Comparison of ENCODE assay signal across 8 cellular contexts in genomic region chr22:39144101-39144815, GRCh38. TPM values are rescaled to one million over a fixed set of nuclear protein-coding genes. Genes with fewer than 3 reads are reported as not detected.
A peak's percentile ranks its signal among the peaks of the same experiment; 100 is the strongest.
DNase-seq lines count a peak whose midpoint lies in the region; ATAC-seq and TF ChIP-seq lines count a peak whose summit lies in the region.

No MANE protein-coding gene starts in this region.

- H3K27me3 ChIP-seq in DOHH2 (ENCODE audit: control insufficient read depth, low read length), result peaks cover 20% of the 10 kb centered on the region
- no peaks in the 10 kb centered on the region; the same call in 1 of the 2 replicates for H3K27me3 ChIP-seq in H7 (ENCODE audit: control insufficient read depth, insufficient read depth, low read length)
- no peaks in the 10 kb centered on the region for H3K27me3 ChIP-seq in SJSA1 (replicated peaks)

- DNase-seq in H7 (peak; percentile 82), SJSA1 (ENCODE audit: low read depth in 1 of 2, low spot score in 2 of 2) (peak; percentile 66 to 68), astrocyte of the spinal cord (ENCODE audit: low read depth, low spot score) (peak; percentile 45), islet precursor cell (peak; percentile 66), occipital lobe (lab: John Stamatoyannopoulos, UW) (no peak)
- peak; percentile 53 for DNase-seq in stimulated activated CD4-positive, alpha-beta T cell treated with anti-CD3 and anti-CD28 coated beads, Interleukin-2, amount 100 ng/mL, for 4 hours (ENCODE audit: low read depth)

- in situ Hi-C loops in astrocyte of the spinal cord (cut with HindIII; ENCODE audit: low sequenced_read_pairs), result no loop called here

- no peaks in the 10 kb centered on the region for H4K20me1 ChIP-seq in DOHH2 (ENCODE audit: control insufficient read depth, insufficient read depth, low read depth, low read length)

- H3K9me2 ChIP-seq in DOHH2 (replicated peaks; ENCODE audit: control insufficient read depth, low read length), result no peaks in the 10 kb centered on the region

- H3K27ac ChIP-seq in DOHH2 (ENCODE audit: low read depth, low read length), result no peak overlapping the region
- H3K27ac ChIP-seq in SJSA1, result peak overlapping the region; percentile 5; the same call in 1 of the 2 replicates

- ATAC-seq in GM21367 (IDR thresholded peaks at IDR 0.05; ENCODE audit: unreplicated experiment), result no peak

- TF ChIP-seq CTCF in DOHH2 (IDR thresholded peaks at IDR 0.05; ENCODE audit: low read depth, low read length, poor library complexity, severe bottlenecking) (no peak), astrocyte of the spinal cord (IDR thresholded peaks at IDR 0.05; ENCODE audit: low read depth, low read length) (no peak)

- H3K79me2 ChIP-seq in DOHH2 (ENCODE audit: control insufficient read depth, low read length), result no peaks in the 10 kb centered on the region

- H3K9me3 ChIP-seq in DOHH2 (ENCODE audit: control insufficient read depth, insufficient read depth, low read length), result no peaks in the 10 kb centered on the region
- peaks cover 3% of the 10 kb centered on the region; the same call in 1 of the 2 replicates for H3K9me3 ChIP-seq in SJSA1 (replicated peaks)

- peak overlapping the region; percentile 91 for H3K4me2 ChIP-seq in DOHH2 (ENCODE audit: low read length)

- peak overlapping the region; percentile 84 for H3K4me3 ChIP-seq in DOHH2 (ENCODE audit: low read length)
- H3K4me3 ChIP-seq in H7 (ENCODE audit: insufficient read depth, low read depth, low read length), result peak overlapping the region; percentile 98
- peak overlapping the region; percentile 94 for H3K4me3 ChIP-seq in SJSA1
- H3K4me3 ChIP-seq in astrocyte of the spinal cord (ENCODE audit: low read depth, low read length), result peak overlapping the region; percentile 79

- H3K36me3 ChIP-seq in DOHH2 (ENCODE audit: control insufficient read depth, low read length) (no peaks in the 10 kb centered on the region), H7 (replicated peaks; ENCODE audit: control insufficient read depth, insufficient read depth, low read length) (no peaks in the 10 kb centered on the region), SJSA1 (peaks cover 14% of the 10 kb centered on the region)

- H3K4me1 ChIP-seq in DOHH2 (ENCODE audit: control insufficient read depth, low read length) (peaks cover 31% of the 10 kb centered on the region), SJSA1 (replicated peaks) (peaks cover 37% of the 10 kb centered on the region)

- 0 out of 2 replicates have a peak, but pooled peaks cover 5% of the 10 kb centered on the region for H3F3A ChIP-seq in DOHH2 (ENCODE audit: control insufficient read depth, insufficient read depth)

RNA-seq across cellular contexts. Expression of gene CBX7, which starts 8.2 kb away (rescaled TPM):
- total RNA-seq in H7 (2014; rRNA removed; shearing (Covaris generic)), result 4.5 and 5.4 TPM in 2 replicates
- 5.5 and 6.3 TPM in 2 replicates for total RNA-seq in SJSA1 (2014; rRNA removed; shearing (Covaris generic))
- total RNA-seq in occipital lobe, result 6.6 TPM

RNA-seq across cellular contexts. Expression of gene APOBEC3H, which starts 47.2 kb away (rescaled TPM):
- total RNA-seq in H7 (2014; rRNA removed; shearing (Covaris generic)), result 0.52 TPM in 1 of 2 replicates, not detected in the other
- total RNA-seq in SJSA1 (2014; rRNA removed; shearing (Covaris generic)), result 1.4 TPM in 1 of 2 replicates, not detected in the other
- not detected for total RNA-seq in occipital lobe
